Comparison of ENCODE assay signal across 7 cellular contexts in the genomic region with DNA sequence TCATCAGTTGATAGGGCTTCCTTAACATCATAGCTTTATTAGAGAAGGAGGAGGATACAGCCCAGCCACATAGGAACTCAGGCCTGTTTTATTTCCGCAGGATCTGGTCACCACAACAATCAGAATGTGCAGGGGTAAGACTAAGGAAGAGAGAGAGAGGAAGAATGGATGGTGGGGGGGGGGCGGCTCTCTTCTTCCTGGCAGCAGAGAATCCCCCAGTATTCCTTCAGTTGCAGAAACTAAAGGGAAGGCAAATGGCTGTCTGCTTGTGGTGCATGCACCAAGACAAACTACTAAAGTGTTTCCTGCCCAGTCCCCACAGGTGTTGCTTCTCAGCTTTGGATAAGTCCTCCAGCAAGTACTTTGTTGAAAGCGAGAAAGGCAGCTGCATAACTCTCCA.
A peak's percentile ranks its signal among the peaks of the same experiment; 100 is the strongest.
DNase-seq lines count a peak whose midpoint lies in the region; ATAC-seq and TF ChIP-seq lines count a peak whose summit lies in the region.
"Not testable (repeated sequence)": the region's sequence is repeated elsewhere in the genome, so short reads cannot be mapped to it uniquely, and the experiment has no call there.

No MANE protein-coding gene starts in this region.

- not testable (repeated sequence) for H3K9me3 ChIP-seq in HCT116 (ENCODE audit: control insufficient read depth in 1 of 2, insufficient read depth in 1 of 2, low read depth in 1 of 2, low read length in 2 of 2); KOPT-K1 (ENCODE audit: insufficient read depth, low read length, poor library complexity, severe bottlenecking); OCI-LY7 (ENCODE audit: low read length)

- H3K27me3 ChIP-seq in HCT116 (ENCODE audit: insufficient read depth, low read length) = not testable (repeated sequence)

- H3K4me1 Mint-ChIP-seq in CD14-positive monocyte = peaks cover 11% of the 10 kb centered on the region
- not testable (repeated sequence) for H3K4me1 Mint-ChIP-seq in activated CD8-positive, alpha-beta T cell treated with anti-CD3 and anti-CD28 coated beads for 36 hours (ENCODE audit: low read depth)

- H3K36me3 ChIP-seq in HCT116 (ENCODE audit: control insufficient read depth in 1 of 2, insufficient read depth in 2 of 2, low read length in 2 of 2); KOPT-K1 (ENCODE audit: insufficient read depth, low read length); OCI-LY7 (ENCODE audit: insufficient read depth, low read length): not testable (repeated sequence)

- not testable (repeated sequence) for H3K36me3 Mint-ChIP-seq in CD14-positive monocyte; activated CD8-positive, alpha-beta T cell treated with anti-CD3 and anti-CD28 coated beads for 36 hours (ENCODE audit: low read depth)

- H3K27ac Mint-ChIP-seq in CD14-positive monocyte = peak overlapping the region; percentile 68 to 93 (median 87)
- peak overlapping the region; percentile 64 for H3K27ac Mint-ChIP-seq in activated CD8-positive, alpha-beta T cell treated with anti-CD3 and anti-CD28 coated beads for 36 hours

- H3K9me2 ChIP-seq in HCT116 (ENCODE audit: insufficient read depth); OCI-LY7 (ENCODE audit: insufficient read depth, low read length): not testable (repeated sequence)

- H3K4me3 Mint-ChIP-seq in CD14-positive monocyte; activated CD8-positive, alpha-beta T cell treated with anti-CD3 and anti-CD28 coated beads for 36 hours: not testable (repeated sequence)

- H3K27ac ChIP-seq in HCT116 (ENCODE audit: low read depth, low read length) = not testable (repeated sequence)
- H3K27ac ChIP-seq in KOPT-K1 (ENCODE audit: low read depth, low read length, poor library complexity, severe bottlenecking) (peak overlapping the region; percentile 48), OCI-LY7 (ENCODE audit: low read depth, low read length, poor library complexity, severe bottlenecking) (peak overlapping the region; percentile 40)

- DNase-seq in CD14-positive monocyte (ENCODE audit: low spot score); HCT116 (ENCODE audit: low read depth, low spot score); OCI-LY7 (ENCODE audit: low spot score): not testable (repeated sequence)
- peak; percentile 16 for DNase-seq in activated CD8-positive, alpha-beta T cell treated with anti-CD3 and anti-CD28 coated beads for 36 hours
- peak; percentile 1 for DNase-seq in astrocyte of the hippocampus (ENCODE audit: low read depth, low spot score)
- peak; percentile 9 for DNase-seq in kidney tubule cell (ENCODE audit: low spot score)

- H4K20me1 ChIP-seq in HCT116 (ENCODE audit: insufficient read depth); OCI-LY7 (ENCODE audit: insufficient read depth, low read length): not testable (repeated sequence)

- H3K9ac ChIP-seq in HCT116 (ENCODE audit: low read length) = not testable (repeated sequence)

- H2AFZ ChIP-seq in HCT116 (ENCODE audit: low read depth, low read length, poor library complexity, severe bottlenecking); OCI-LY7 (ENCODE audit: low read length): not testable (repeated sequence)

- not testable (repeated sequence) for TF ChIP-seq RAD21 in HCT116 (IDR thresholded peaks at IDR 0.05; ENCODE audit: low read depth)

- H3K79me2 ChIP-seq in HCT116 (ENCODE audit: insufficient read depth, low read length); OCI-LY7 (ENCODE audit: insufficient read depth, low read depth, low read length): not testable (repeated sequence)

- H3K4me1 ChIP-seq in HCT116 (ENCODE audit: control insufficient read depth in 1 of 2, insufficient read depth in 2 of 2, low read length in 2 of 2); OCI-LY7 (ENCODE audit: insufficient read depth, low read length, poor library complexity, severe bottlenecking): not testable (repeated sequence)

- BruUV-seq in HCT116 (replicated peaks; lab: Mats Ljungman, UMichigan); OCI-LY7 (replicated peaks; lab: Mats Ljungman, UMichigan): not testable (repeated sequence)

- intact Hi-C loops in CD14-positive monocyte (cut with micrococcal nuclease); HCT116 (cut with micrococcal nuclease); OCI-LY7 (cut with micrococcal nuclease; ENCODE audit: unreplicated experiment); activated CD8-positive, alpha-beta T cell treated with anti-CD3 and anti-CD28 coated beads for 36 hours (cut with micrococcal nuclease): not testable (repeated sequence)

- not testable (repeated sequence) for H3K27me3 Mint-ChIP-seq in CD14-positive monocyte (ENCODE audit: low read depth in 3 of 3); activated CD8-positive, alpha-beta T cell treated with anti-CD3 and anti-CD28 coated beads for 36 hours

- H3K4me3 ChIP-seq in HCT116 (replicated peaks in 1 of 2; ENCODE audit: low read depth in 1 of 2, low read length in 2 of 2); OCI-LY7 (ENCODE audit: low read depth, low read length, poor library complexity, severe bottlenecking): not testable (repeated sequence)

- RAD21 ChIA-PET in HCT116 (lab: Charles Lee; ENCODE audit: low non-redundant PET in 1 of 2, low total read pairs in 2 of 2, uncharacterized antibody in 2 of 2, unreplicated experiment in 2 of 2) = not testable (repeated sequence)

- H3K4me2 ChIP-seq in HCT116 (ENCODE audit: low read length) = peak overlapping the region; percentile 40; the same call in 1 of the 2 replicates
- H3K4me2 ChIP-seq in OCI-LY7 (ENCODE audit: low read length) = not testable (repeated sequence)

- H3K9me3 Mint-ChIP-seq in CD14-positive monocyte; activated CD8-positive, alpha-beta T cell treated with anti-CD3 and anti-CD28 coated beads for 36 hours: not testable (repeated sequence)

- POLR2A ChIA-PET in HCT116 (lab: Charles Lee); OCI-LY7 (lab: Charles Lee); activated CD8-positive, alpha-beta T cell treated with anti-CD3 and anti-CD28 coated beads for 36 hours (lab: Charles Lee): not testable (repeated sequence)

- not testable (repeated sequence) for TF ChIP-seq CTCF in CD14-positive monocyte (IDR thresholded peaks at IDR 0.05); HCT116 (IDR thresholded peaks at IDR 0.05 in 2 of 3, conservative IDR thresholded peaks at IDR 0.05 in 1 of 3; ENCODE audit: borderline replicate concordance in 1 of 3, insufficient read depth in 1 of 3, low read depth in 2 of 3, low read length in 2 of 3); OCI-LY7 (conservative IDR thresholded peaks at IDR 0.05; ENCODE audit: low read length); activated CD8-positive, alpha-beta T cell treated with anti-CD3 and anti-CD28 coated beads for 36 hours (IDR thresholded peaks at IDR 0.05)

- TF ChIP-seq POLR2A in HCT116 (IDR thresholded peaks at IDR 0.05; ENCODE audit: borderline replicate concordance, extremely low read depth, insufficient read depth, insufficient read length) = not testable (repeated sequence)

- not testable (repeated sequence) for ATAC-seq in HCT116; activated CD8-positive, alpha-beta T cell treated with anti-CD3 and anti-CD28 coated beads for 36 hours

- CTCF ChIA-PET in HCT116 (lab: Charles Lee); OCI-LY7 (lab: Charles Lee; ENCODE audit: unreplicated experiment); activated CD8-positive, alpha-beta T cell treated with anti-CD3 and anti-CD28 coated beads for 36 hours (lab: Charles Lee): not testable (repeated sequence)
